2 cellular contexts compared by ENCODE assay signal in the genomic region with DNA sequence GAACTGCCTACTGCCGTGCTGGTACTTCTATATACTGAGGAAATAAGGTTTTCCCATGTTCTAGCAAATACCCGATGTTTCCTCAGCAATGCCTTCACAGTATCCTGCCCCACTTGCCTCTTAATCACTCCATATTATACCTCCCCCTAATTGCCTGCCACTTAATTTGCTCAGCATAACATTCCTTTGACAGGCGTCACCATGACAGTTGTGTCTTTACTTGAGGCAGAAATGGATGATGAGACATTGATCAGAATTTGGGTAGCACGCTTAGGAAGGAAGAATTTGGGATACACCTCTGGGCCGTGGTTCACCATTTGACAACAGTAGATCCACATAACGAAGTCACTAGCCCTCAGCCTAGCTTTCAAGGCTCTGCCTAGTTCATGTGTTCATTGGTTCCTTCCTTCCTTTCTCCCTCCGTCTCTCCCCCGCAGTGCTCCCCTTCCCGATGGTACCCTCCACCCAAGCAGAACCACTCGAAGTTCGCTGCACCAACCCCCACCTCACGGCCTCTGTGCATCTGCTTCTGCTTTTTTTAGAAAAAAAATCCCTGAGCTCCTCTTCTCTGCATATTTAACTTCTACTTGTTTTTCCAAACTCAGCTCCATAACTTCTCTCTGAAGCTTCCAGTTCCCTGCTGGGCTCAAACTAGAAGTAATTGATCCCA.
A peak's percentile ranks its signal among the peaks of the same experiment; 100 is the strongest.
TF ChIP-seq lines count a peak whose summit lies in the region.

No MANE protein-coding gene starts in this region.

TF ChIP-seq in HEK293, 187 proteins besides CTCF, POLR2A, EP300 and RAD21 (continued from another document):
- TF ChIP-seq, protein P1, sequence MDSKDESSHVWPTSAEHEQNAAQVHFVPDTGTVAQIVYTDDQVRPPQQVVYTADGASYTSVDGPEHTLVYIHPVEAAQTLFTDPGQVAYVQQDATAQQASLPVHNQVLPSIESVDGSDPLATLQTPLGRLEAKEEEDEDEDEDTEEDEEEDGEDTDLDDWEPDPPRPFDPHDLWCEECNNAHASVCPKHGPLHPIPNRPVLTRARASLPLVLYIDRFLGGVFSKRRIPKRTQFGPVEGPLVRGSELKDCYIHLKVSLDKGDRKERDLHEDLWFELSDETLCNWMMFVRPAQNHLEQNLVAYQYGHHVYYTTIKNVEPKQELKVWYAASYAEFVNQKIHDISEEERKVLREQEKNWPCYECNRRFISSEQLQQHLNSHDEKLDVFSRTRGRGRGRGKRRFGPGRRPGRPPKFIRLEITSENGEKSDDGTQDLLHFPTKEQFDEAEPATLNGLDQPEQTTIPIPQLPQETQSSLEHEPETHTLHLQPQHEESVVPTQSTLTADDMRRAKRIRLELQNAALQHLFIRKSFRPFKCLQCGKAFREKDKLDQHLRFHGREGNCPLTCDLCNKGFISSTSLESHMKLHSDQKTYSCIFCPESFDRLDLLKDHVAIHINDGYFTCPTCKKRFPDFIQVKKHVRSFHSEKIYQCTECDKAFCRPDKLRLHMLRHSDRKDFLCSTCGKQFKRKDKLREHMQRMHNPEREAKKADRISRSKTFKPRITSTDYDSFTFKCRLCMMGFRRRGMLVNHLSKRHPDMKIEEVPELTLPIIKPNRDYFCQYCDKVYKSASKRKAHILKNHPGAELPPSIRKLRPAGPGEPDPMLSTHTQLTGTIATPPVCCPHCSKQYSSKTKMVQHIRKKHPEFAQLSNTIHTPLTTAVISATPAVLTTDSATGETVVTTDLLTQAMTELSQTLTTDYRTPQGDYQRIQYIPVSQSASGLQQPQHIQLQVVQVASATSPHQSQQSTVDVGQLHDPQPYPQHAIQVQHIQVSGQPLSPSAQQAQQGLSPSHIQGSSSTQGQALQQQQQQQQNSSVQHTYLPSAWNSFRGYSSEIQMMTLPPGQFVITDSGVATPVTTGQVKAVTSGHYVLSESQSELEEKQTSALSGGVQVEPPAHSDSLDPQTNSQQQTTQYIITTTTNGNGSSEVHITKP (tag by site-specific recombination; IDR thresholded peaks at IDR 0.05), result 0 out of 2 replicates have a peak, but pooled peaks have one; percentile 15

TF ChIP-seq in K562, 482 proteins besides CTCF, POLR2A, EP300 and RAD21:
- TF ChIP-seq MGA (IDR thresholded peaks at IDR 0.05), result no peak
- TF ChIP-seq, protein P1 (IDR thresholded peaks at IDR 0.05; ENCODE audit: partially characterized antibody), result peak; percentile 78
- TF ChIP-seq ZNF830 (CRISPR knock-in tag; IDR thresholded peaks at IDR 0.05), result no peak
- no peak for TF ChIP-seq SNIP1 (IDR thresholded peaks at IDR 0.05; ENCODE audit: low read depth)
- no peak for TF ChIP-seq SAFB2 (IDR thresholded peaks at IDR 0.05; ENCODE audit: borderline replicate concordance, low read depth, low read length, severe bottlenecking)
- no peak for TF ChIP-seq GATAD2A (IDR thresholded peaks at IDR 0.05)
- TF ChIP-seq, protein P2, sequence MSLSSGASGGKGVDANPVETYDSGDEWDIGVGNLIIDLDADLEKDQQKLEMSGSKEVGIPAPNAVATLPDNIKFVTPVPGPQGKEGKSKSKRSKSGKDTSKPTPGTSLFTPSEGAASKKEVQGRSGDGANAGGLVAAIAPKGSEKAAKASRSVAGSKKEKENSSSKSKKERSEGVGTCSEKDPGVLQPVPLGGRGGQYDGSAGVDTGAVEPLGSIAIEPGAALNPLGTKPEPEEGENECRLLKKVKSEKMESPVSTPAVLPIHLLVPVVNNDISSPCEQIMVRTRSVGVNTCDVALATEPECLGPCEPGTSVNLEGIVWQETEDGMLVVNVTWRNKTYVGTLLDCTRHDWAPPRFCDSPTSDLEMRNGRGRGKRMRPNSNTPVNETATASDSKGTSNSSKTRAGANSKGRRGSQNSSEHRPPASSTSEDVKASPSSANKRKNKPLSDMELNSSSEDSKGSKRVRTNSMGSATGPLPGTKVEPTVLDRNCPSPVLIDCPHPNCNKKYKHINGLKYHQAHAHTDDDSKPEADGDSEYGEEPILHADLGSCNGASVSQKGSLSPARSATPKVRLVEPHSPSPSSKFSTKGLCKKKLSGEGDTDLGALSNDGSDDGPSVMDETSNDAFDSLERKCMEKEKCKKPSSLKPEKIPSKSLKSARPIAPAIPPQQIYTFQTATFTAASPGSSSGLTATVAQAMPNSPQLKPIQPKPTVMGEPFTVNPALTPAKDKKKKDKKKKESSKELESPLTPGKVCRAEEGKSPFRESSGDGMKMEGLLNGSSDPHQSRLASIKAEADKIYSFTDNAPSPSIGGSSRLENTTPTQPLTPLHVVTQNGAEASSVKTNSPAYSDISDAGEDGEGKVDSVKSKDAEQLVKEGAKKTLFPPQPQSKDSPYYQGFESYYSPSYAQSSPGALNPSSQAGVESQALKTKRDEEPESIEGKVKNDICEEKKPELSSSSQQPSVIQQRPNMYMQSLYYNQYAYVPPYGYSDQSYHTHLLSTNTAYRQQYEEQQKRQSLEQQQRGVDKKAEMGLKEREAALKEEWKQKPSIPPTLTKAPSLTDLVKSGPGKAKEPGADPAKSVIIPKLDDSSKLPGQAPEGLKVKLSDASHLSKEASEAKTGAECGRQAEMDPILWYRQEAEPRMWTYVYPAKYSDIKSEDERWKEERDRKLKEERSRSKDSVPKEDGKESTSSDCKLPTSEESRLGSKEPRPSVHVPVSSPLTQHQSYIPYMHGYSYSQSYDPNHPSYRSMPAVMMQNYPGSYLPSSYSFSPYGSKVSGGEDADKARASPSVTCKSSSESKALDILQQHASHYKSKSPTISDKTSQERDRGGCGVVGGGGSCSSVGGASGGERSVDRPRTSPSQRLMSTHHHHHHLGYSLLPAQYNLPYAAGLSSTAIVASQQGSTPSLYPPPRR (CRISPR knock-in tag; IDR thresholded peaks at IDR 0.05; ENCODE audit: borderline replicate concordance), result no peak
